9 cellular contexts compared by ENCODE assay signal in the genomic region with DNA sequence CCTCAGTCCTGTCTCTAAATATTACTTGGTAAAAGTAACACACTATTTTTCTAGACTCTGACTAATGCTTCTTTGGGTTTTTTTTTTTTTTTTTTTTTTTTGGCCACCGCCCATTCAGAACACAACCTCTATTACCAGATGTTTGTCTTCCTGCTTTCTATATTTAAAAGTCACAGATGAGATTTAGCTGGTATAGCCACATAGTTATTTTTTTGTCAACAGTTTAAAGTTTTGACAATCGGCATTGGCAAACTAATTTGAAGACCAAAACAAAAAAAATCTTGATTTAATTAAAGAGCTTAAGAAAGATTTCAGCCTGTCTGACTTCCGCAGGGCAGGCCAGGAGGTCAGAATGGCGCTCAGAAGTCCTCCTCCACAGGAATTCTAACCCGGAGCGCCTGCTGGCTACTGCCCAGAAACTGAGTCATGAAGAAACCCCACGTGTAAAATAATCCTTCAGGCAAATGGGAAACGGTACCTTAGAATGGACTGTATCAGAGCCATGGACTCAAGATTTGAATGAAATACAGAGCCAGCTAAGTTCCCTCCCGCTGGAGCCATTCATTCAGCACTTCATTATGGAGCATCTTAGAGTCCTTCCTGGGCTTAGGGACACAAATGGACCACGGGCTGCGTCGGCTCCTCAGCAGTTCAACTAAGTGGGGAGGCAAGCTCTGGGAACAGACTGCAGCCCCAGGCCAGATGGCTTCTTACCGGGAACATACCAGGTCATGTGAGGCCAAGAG. TPM values are rescaled to one million over a fixed set of nuclear protein-coding genes. Genes with fewer than 3 reads are reported as not detected.
DNase-seq lines count a peak whose midpoint lies in the region; ATAC-seq, FAIRE-seq and TF ChIP-seq lines count a peak whose summit lies in the region.
"Had no signal": no experiment of that assay in that cellular context is flagged by ENCODE, and none has a peak within 500 bp of the region (broad histone marks: within the 10 kb centered on the region; RNA-seq: fewer than 3 reads in every experiment).

No MANE protein-coding gene starts in this region.

- H3K4me3 Mint-ChIP-seq in astrocyte (ENCODE audit: unreplicated experiment): peak overlapping the region; percentile 61
- H3K4me3 Mint-ChIP-seq in CD4-positive, alpha-beta memory T cell: no peak overlapping the region

- peaks cover 24% of the 10 kb centered on the region for H3K4me1 Mint-ChIP-seq in astrocyte (ENCODE audit: low read depth, unreplicated experiment)
- H3K4me1 Mint-ChIP-seq in CD4-positive, alpha-beta memory T cell: no peaks in the 10 kb centered on the region

- H3K4me2 ChIP-seq in astrocyte (ENCODE audit: low read length): peak overlapping the region; percentile 79

- intact Hi-C loops in right cardiac atrium (cut with DNase I): no loop called here
- intact Hi-C loops in CD4-positive, alpha-beta memory T cell (cut with micrococcal nuclease): no loop called here

- DNase-seq in astrocyte (ENCODE audit: low read depth) (peak; percentile 96), right cardiac atrium (peak; percentile 91 to 93 (median 91)), DMS79 treated with DMSO at 0.1 percent for 48 hours (lab: John Stamatoyannopoulos, UW) (no peak)
- DNase-seq in activated effector memory CD4-positive, alpha-beta T cell treated with anti-CD3 and anti-CD28 coated beads, Interleukin-2, amount 50 U/mL, for 16 hours: no peak
- DNase-seq in effector CD8-positive, alpha-beta T cell (lab: John Stamatoyannopoulos, UW): no peak
- no peak for DNase-seq in CD4-positive, alpha-beta memory T cell

- no peaks in the 10 kb centered on the region for H3K9me3 Mint-ChIP-seq in astrocyte (ENCODE audit: unreplicated experiment)
- H3K9me3 Mint-ChIP-seq in CD4-positive, alpha-beta memory T cell: no peaks in the 10 kb centered on the region

- POLR2A ChIA-PET in HEK293 (lab: Yijun Ruan, JAX): interaction anchor here (0.6 to 1.0 kb wide), 7 partner anchors 14 to 879 kb away, joined by 3 to 10 read pairs (median 4); no protein-coding TSS in a partner anchor
- POLR2A ChIA-PET in CD4-positive, alpha-beta memory T cell (lab: Charles Lee; ENCODE audit: partially characterized antibody): no interaction called here

- H3K36me3 Mint-ChIP-seq in astrocyte (ENCODE audit: low read depth, unreplicated experiment): no peaks in the 10 kb centered on the region
- no peaks in the 10 kb centered on the region for H3K36me3 Mint-ChIP-seq in CD4-positive, alpha-beta memory T cell

- no peaks in the 10 kb centered on the region for H3K79me2 ChIP-seq in astrocyte (ENCODE audit: insufficient read depth, low read length)

- peaks cover 7% of the 10 kb centered on the region for H3K27me3 Mint-ChIP-seq in astrocyte (ENCODE audit: low read depth, unreplicated experiment)
- peaks cover 3% of the 10 kb centered on the region in 2 donors for H3K27me3 Mint-ChIP-seq in CD4-positive, alpha-beta memory T cell

- peak; percentile 88 to 89 for ATAC-seq in right cardiac atrium

- peak; percentile 41 for FAIRE-seq in astrocyte (lab: Jason Lieb, UNC)

- H3K9me3 ChIP-seq in HEK293 (ENCODE audit: control insufficient read depth, insufficient read depth, low read depth, low read length) (no peaks in the 10 kb centered on the region), astrocyte (ENCODE audit: insufficient read depth, low read depth, low read length) (no peaks in the 10 kb centered on the region), right cardiac atrium (ENCODE audit: control insufficient read depth, low read length) (no peaks in the 10 kb centered on the region)
- no peaks in the 10 kb centered on the region for H3K9me3 ChIP-seq in CD4-positive, alpha-beta memory T cell (ENCODE audit: control insufficient read depth in 1 of 2, low read length in 2 of 2)

- H3K36me3 ChIP-seq in HEK293 (ENCODE audit: control insufficient read depth in 2 of 2, insufficient read depth in 1 of 2, low read length in 2 of 2) (no peaks in the 10 kb centered on the region), astrocyte (ENCODE audit: insufficient read depth, low read length) (no peaks in the 10 kb centered on the region)
- H3K36me3 ChIP-seq in CD4-positive, alpha-beta memory T cell (ENCODE audit: insufficient read depth, low read length): no peaks in the 10 kb centered on the region

- H3K27ac ChIP-seq in HEK293 (ENCODE audit: extremely low read depth, low read depth, low read length): no peak overlapping the region
- H3K27ac ChIP-seq in astrocyte (ENCODE audit: low read depth, low read length): peak overlapping the region; percentile 86
- H3K27ac ChIP-seq in right cardiac atrium (ENCODE audit: low read length): peak overlapping the region; percentile 79
- peak overlapping the region in 18 of 21 experiments; percentile 11 to 91 (median 66) for H3K27ac ChIP-seq in skin epidermis
- no peak overlapping the region for H3K27ac ChIP-seq in CD4-positive, alpha-beta memory T cell (ENCODE audit: low read depth, low read length)
- H3K27ac ChIP-seq: VCaP had no signal

- peak overlapping the region; percentile 97 for H3K27ac Mint-ChIP-seq in astrocyte (ENCODE audit: unreplicated experiment)
- peak overlapping the region in 1 of 7 donors; percentile 8 for H3K27ac Mint-ChIP-seq in CD4-positive, alpha-beta memory T cell

- H3K27me3 ChIP-seq in astrocyte (ENCODE audit: insufficient read depth, low read length): no peaks in the 10 kb centered on the region
- H3K27me3 ChIP-seq in right cardiac atrium (ENCODE audit: control insufficient read depth, insufficient read depth): no peaks in the 10 kb centered on the region
- H3K27me3 ChIP-seq in CD4-positive, alpha-beta memory T cell (ENCODE audit: insufficient read depth, low read length): no peaks in the 10 kb centered on the region

- CTCF ChIA-PET in HEK293 (lab: Yijun Ruan, JAX): interaction anchor here (0.5 to 1.1 kb wide), 3 partner anchors 33 to 75 kb away, joined by 3 to 5 read pairs (median 4); a partner anchor contains a TSS
- CTCF ChIA-PET in CD4-positive, alpha-beta memory T cell (lab: Charles Lee; ENCODE audit: partially characterized antibody): interaction anchor here (0.7 kb wide), 1 partner anchor 10 kb away, joined by 4 read pairs; no protein-coding TSS in a partner anchor

- H3K9ac ChIP-seq in astrocyte (ENCODE audit: low read length): peak overlapping the region; percentile 62

- TF ChIP-seq CTCF in HEK293 (tag by site-specific recombination; IDR thresholded peaks at IDR 0.05) (no peak), astrocyte (IDR thresholded peaks at IDR 0.05; ENCODE audit: insufficient read depth, low read depth, low read length) (no peak)

- H2AFZ ChIP-seq in astrocyte (ENCODE audit: low read depth, low read length): peak overlapping the region; percentile 68

- WGBS in right cardiac atrium: 32% methylated on average over 13 of the region's 13 CpGs

- H3K4me3 ChIP-seq in HEK293 (ENCODE audit: low read depth, low read length): no peak overlapping the region
- H3K4me3 ChIP-seq in astrocyte (ENCODE audit: insufficient read depth, low read depth, low read length): peak overlapping the region; percentile 12
- no peak overlapping the region for H3K4me3 ChIP-seq in right cardiac atrium (ENCODE audit: low read length)
- no peak overlapping the region for H3K4me3 ChIP-seq in skin epidermis
- H3K4me3 ChIP-seq in CD4-positive, alpha-beta memory T cell (ENCODE audit: low read length in 2 of 2): no peak overlapping the region

- H3K4me1 ChIP-seq in HEK293 (ENCODE audit: control insufficient read depth, insufficient read depth, low read length) (no peaks in the 10 kb centered on the region; the same call in 1 of the 2 replicates), astrocyte (ENCODE audit: insufficient read depth, low read length) (peaks cover 32% of the 10 kb centered on the region), right cardiac atrium (ENCODE audit: control insufficient read depth, insufficient read depth, low read length) (peaks cover 17% of the 10 kb centered on the region)
- H3K4me1 ChIP-seq in CD4-positive, alpha-beta memory T cell (ENCODE audit: insufficient read depth, low read length): no peaks in the 10 kb centered on the region

- H4K20me1 ChIP-seq in astrocyte (ENCODE audit: insufficient read depth, low read length): no peaks in the 10 kb centered on the region

TF ChIP-seq in HEK293, 187 proteins besides CTCF, POLR2A, EP300 and RAD21:
- no peak for TF ChIP-seq ZNF248 (tag by site-specific recombination; IDR thresholded peaks at IDR 0.05)
- TF ChIP-seq ZIC2 (tag by site-specific recombination; IDR thresholded peaks at IDR 0.05): no peak
- TF ChIP-seq ZNF514 (tag by site-specific recombination; IDR thresholded peaks at IDR 0.05): no peak
- TF ChIP-seq GLIS1 (tag by site-specific recombination; IDR thresholded peaks at IDR 0.05): 0 out of 2 replicates have a peak, but pooled peaks have one; percentile 19
- no peak for TF ChIP-seq HOXD13 (CRISPR knock-in tag; IDR thresholded peaks at IDR 0.05; ENCODE audit: borderline replicate concordance)

RNA-seq across cellular contexts. Expression of a gene that starts 55.6 kb away (rescaled TPM):
- total RNA-seq in astrocyte: 5.1 and 5.4 TPM in 2 replicates
- total RNA-seq in right cardiac atrium: 10 to 100 TPM in 3 of 4 donors, 1 to 10 TPM in 1; 8.4 to 13.8 (median 11.4) TPM
- 6.1 TPM for polyA plus RNA-seq in right cardiac atrium
- 1 to 10 TPM; 5.1 to 5.5 TPM for total RNA-seq in CD4-positive, alpha-beta memory T cell
- polyA plus RNA-seq in CD4-positive, alpha-beta memory T cell: 1 to 10 TPM; 1.7 to 2.1 TPM

Comparison
In these comparisons a context has a peak if more than half of its experiments do, and no peak if none do; other contexts are left out.
1. H3K27ac ChIP-seq: peak in astrocyte (single experiment), right cardiac atrium (single experiment) and skin epidermis (18 of 21); none in HEK293 (single experiment) and CD4-positive, alpha-beta memory T cell (single experiment).
2. DNase-seq: peak in astrocyte (single experiment) and right cardiac atrium (3 of 3); none in activated effector memory CD4-positive, alpha-beta T cell treated with anti-CD3 and anti-CD28 coated beads, Interleukin-2, amount 50 U/mL, for 16 hours (single experiment), effector CD8-positive, alpha-beta T cell (single experiment), DMS79 treated with DMSO at 0.1 percent for 48 hours (single experiment) and CD4-positive, alpha-beta memory T cell (0 of 5).